ENCODE assay signal across 1 cellular context in the genomic region with DNA sequence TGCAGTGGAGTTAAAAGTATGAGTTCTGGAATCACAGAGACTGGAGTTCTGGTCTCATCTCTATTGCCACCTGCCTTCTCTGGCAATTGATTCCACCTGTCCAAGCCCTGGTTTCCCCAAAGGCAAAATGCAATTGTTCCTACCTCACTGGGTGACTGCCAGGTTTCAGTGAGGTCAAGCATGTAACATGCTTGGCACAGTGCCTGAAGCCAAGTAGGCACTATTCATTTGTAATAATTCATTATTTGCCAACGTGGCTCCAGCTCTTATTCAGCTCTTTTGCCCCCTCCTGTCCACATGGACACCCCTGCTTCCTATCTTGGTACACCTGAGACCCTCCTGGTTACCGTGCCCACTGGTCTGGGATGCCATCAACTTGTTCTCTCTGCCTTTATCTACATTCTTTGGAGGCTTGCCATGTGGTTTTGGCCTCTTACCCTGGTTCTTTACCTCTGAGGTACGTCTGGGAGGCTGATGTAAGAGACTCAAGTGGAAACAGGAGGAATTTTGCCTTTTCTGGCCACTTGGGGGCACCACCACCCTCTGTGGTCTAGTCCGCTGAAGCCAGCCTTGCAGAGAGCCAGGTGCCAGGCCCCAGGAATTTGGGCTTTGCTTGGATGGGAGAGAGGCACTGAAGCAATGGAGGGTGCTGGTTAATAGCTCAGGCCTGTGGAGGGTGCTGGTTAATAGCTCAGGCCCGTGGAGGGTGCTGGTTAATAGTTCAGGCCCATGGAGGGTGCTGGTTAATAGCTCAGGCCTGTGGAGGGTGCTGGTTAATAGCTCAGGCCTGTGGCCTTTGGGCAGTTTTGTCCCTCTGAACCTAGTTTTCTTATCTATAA.
TF ChIP-seq lines count a peak whose summit lies in the region.

No MANE protein-coding gene starts in this region.

TF ChIP-seq in HepG2, 621 proteins besides CTCF, POLR2A, EP300 and RAD21 (continued from another document):
- TF ChIP-seq CBX2 (IDR thresholded peaks at IDR 0.05; ENCODE audit: low read depth, low read length) (no peak), CBX2 (CRISPR knock-in tag; IDR thresholded peaks at IDR 0.05; ENCODE audit: low read depth) (no peak), ZSCAN21 (CRISPR knock-in tag; IDR thresholded peaks at IDR 0.05; ENCODE audit: borderline replicate concordance) (peak; percentile 25; the same call in 1 of the 2 replicates), STAG1 (CRISPR knock-in tag; IDR thresholded peaks at IDR 0.05) (peak; percentile 71), ARHGAP35 (CRISPR knock-in tag; IDR thresholded peaks at IDR 0.05; ENCODE audit: borderline replicate concordance) (no peak), NONO (IDR thresholded peaks at IDR 0.05) (no peak), NONO (CRISPR knock-in tag; conservative IDR thresholded peaks at IDR 0.05) (peak; percentile 50; the same call in 1 of the 2 replicates), FOXK1 (CRISPR knock-in tag; IDR thresholded peaks at IDR 0.05; ENCODE audit: borderline replicate concordance, low read depth) (peak; percentile 42; the same call in 1 of the 2 replicates), REXO4 (CRISPR knock-in tag; IDR thresholded peaks at IDR 0.05; ENCODE audit: borderline replicate concordance) (0 out of 2 replicates have a peak, but pooled peaks have one; percentile 41), ZNF253 (CRISPR knock-in tag; IDR thresholded peaks at IDR 0.05; ENCODE audit: borderline replicate concordance) (peak; percentile 55; the same call in 1 of the 2 replicates), ZNF503 (CRISPR knock-in tag; IDR thresholded peaks at IDR 0.05) (no peak), ZNF740 (CRISPR knock-in tag; IDR thresholded peaks at IDR 0.05) (no peak), ZNF343 (CRISPR knock-in tag; IDR thresholded peaks at IDR 0.05) (no peak)
- TF ChIP-seq, protein P1, sequence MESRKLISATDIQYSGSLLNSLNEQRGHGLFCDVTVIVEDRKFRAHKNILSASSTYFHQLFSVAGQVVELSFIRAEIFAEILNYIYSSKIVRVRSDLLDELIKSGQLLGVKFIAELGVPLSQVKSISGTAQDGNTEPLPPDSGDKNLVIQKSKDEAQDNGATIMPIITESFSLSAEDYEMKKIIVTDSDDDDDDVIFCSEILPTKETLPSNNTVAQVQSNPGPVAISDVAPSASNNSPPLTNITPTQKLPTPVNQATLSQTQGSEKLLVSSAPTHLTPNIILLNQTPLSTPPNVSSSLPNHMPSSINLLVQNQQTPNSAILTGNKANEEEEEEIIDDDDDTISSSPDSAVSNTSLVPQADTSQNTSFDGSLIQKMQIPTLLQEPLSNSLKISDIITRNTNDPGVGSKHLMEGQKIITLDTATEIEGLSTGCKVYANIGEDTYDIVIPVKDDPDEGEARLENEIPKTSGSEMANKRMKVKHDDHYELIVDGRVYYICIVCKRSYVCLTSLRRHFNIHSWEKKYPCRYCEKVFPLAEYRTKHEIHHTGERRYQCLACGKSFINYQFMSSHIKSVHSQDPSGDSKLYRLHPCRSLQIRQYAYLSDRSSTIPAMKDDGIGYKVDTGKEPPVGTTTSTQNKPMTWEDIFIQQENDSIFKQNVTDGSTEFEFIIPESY (CRISPR knock-in tag; IDR thresholded peaks at IDR 0.05): peak; percentile 61
- TF ChIP-seq, protein P2, sequence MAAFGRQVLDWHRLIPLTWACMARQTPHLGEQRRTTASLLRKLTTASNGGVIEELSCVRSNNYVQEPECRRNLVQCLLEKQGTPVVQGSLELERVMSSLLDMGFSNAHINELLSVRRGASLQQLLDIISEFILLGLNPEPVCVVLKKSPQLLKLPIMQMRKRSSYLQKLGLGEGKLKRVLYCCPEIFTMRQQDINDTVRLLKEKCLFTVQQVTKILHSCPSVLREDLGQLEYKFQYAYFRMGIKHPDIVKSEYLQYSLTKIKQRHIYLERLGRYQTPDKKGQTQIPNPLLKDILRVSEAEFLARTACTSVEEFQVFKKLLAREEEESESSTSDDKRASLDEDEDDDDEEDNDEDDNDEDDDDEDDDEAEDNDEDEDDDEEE (CRISPR knock-in tag; IDR thresholded peaks at IDR 0.05): 0 out of 2 replicates have a peak, but pooled peaks have one; percentile 41
